13 cellular contexts compared by ENCODE assay signal in the genomic region with DNA sequence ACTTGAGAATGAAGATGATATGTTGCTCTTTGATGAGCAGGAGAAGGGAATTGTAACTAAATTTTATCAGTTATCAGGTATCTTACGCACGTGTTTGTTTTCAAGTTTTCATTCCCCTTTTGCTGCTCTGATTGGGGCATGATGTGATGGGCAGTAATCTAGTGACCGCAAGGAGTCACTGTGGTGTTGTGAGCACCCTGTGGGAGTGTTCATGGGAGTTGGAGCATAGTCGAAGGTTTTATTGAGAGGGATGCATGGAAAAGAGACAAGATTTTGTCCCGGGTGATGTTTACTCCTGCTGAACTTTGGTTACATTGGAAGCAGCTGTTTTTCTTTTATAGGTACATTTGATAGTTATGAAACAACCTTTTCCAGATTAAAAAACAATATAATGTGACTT. TPM values are rescaled to one million over a fixed set of nuclear protein-coding genes. Genes with fewer than 3 reads are reported as not detected.
DNase-seq lines count a peak whose midpoint lies in the region; ATAC-seq and TF ChIP-seq lines count a peak whose summit lies in the region.
"Had no signal": no experiment of that assay in that cellular context is flagged by ENCODE, and none has a peak within 500 bp of the region (broad histone marks: within the 10 kb centered on the region; RNA-seq: fewer than 3 reads in every experiment).

No MANE protein-coding gene starts in this region.

- H3K4me3 ChIP-seq in dorsolateral prefrontal cortex, result peak overlapping the region in 3 of 59 donors; percentile 0 to 38 (median 17)
- H3K4me3 ChIP-seq: Peyer's patch had no signal

- H3K36me3 Mint-ChIP-seq in memory B cell, result peaks cover 15% of the 10 kb centered on the region
- H3K36me3 Mint-ChIP-seq in activated CD8-positive, alpha-beta T cell treated with anti-CD3 and anti-CD28 coated beads for 36 hours (ENCODE audit: low read depth), result peaks cover 35% of the 10 kb centered on the region

- no peaks in the 10 kb centered on the region for H3K9me3 Mint-ChIP-seq in memory B cell
- H3K9me3 Mint-ChIP-seq in activated CD8-positive, alpha-beta T cell treated with anti-CD3 and anti-CD28 coated beads for 36 hours, result peaks cover 4% of the 10 kb centered on the region

- H3K4me1 Mint-ChIP-seq in memory B cell, result peaks cover 13% of the 10 kb centered on the region
- H3K4me1 Mint-ChIP-seq in activated CD8-positive, alpha-beta T cell treated with anti-CD3 and anti-CD28 coated beads for 36 hours (ENCODE audit: low read depth), result peaks cover 24% of the 10 kb centered on the region

- no peak overlapping the region for H3K4me3 Mint-ChIP-seq in memory B cell
- no peak overlapping the region for H3K4me3 Mint-ChIP-seq in activated CD8-positive, alpha-beta T cell treated with anti-CD3 and anti-CD28 coated beads for 36 hours

- H3K27me3 ChIP-seq in dorsolateral prefrontal cortex, result no peaks in the 10 kb centered on the region
- H3K27me3 ChIP-seq: Peyer's patch had no signal

- CTCF ChIA-PET in activated CD8-positive, alpha-beta T cell treated with anti-CD3 and anti-CD28 coated beads for 36 hours (lab: Charles Lee), result no interaction called here

- H3K27me3 Mint-ChIP-seq in memory B cell, result no peaks in the 10 kb centered on the region
- no peaks in the 10 kb centered on the region for H3K27me3 Mint-ChIP-seq in activated CD8-positive, alpha-beta T cell treated with anti-CD3 and anti-CD28 coated beads for 36 hours

- DNase-seq in ACHN (peak; percentile 22), HT-29 (ENCODE audit: low spot score) (peak; percentile 43), dorsolateral prefrontal cortex (no peak), memory B cell (ENCODE audit: low spot score in 2 of 2) (no peak), KBM-7 (no peak), CD1c-positive myeloid dendritic cell (ENCODE audit: extremely low spot score) (no peak)
- DNase-seq in activated CD8-positive, alpha-beta T cell treated with anti-CD3 and anti-CD28 coated beads for 36 hours, result no peak
- DNase-seq: activated CD4-positive, alpha-beta T cell treated with anti-CD3 and anti-CD28 coated beads, Interleukin-2, amount 50 U/mL, for 1 hour; activated effector memory CD4-positive, alpha-beta T cell treated with Interleukin-2 at 50 U/mL for 16 hours; C1 segment of cervical spinal cord; NCI-H345; Peyer's patch had no signal

- peak overlapping the region; percentile 18 for H3K27ac Mint-ChIP-seq in memory B cell
- H3K27ac Mint-ChIP-seq in activated CD8-positive, alpha-beta T cell treated with anti-CD3 and anti-CD28 coated beads for 36 hours, result no peak overlapping the region

- in situ Hi-C loops in ACHN (cut with HindIII; ENCODE audit: low pct_ligation_motif_present, low pct_unique_long_range_greater_than_20kb, low sequenced_read_pairs), result no loop called here
- in situ Hi-C loops in KBM-7 (cut with MboI; ENCODE audit: low pct_unique_long_range_greater_than_20kb, low sequenced_read_pairs), result no loop called here

- peak in 35 of 56 donors; percentile 11 to 56 (median 36) for TF ChIP-seq CTCF in dorsolateral prefrontal cortex (IDR thresholded peaks at IDR 0.05 in 54 of 56, conservative IDR thresholded peaks at IDR 0.05 in 2 of 56; ENCODE audit: low read depth in 1 of 56, partially characterized antibody in 56 of 56)
- TF ChIP-seq CTCF in activated CD8-positive, alpha-beta T cell treated with anti-CD3 and anti-CD28 coated beads for 36 hours (IDR thresholded peaks at IDR 0.05), result no peak

- POLR2A ChIA-PET in activated CD8-positive, alpha-beta T cell treated with anti-CD3 and anti-CD28 coated beads for 36 hours (lab: Charles Lee), result no interaction called here

- intact Hi-C loops in dorsolateral prefrontal cortex (cut with DNase I), result loop anchor here in 1 of 2 donors (2.0 to 5.0 kb wide), 2 partner anchors 15 to 221 kb away; no protein-coding TSS in a partner anchor
- intact Hi-C loops in activated CD8-positive, alpha-beta T cell treated with anti-CD3 and anti-CD28 coated beads for 36 hours (cut with micrococcal nuclease), result no loop called here

- H3K27ac ChIP-seq in dorsolateral prefrontal cortex, result peak overlapping the region in 28 of 59 donors; percentile 3 to 95 (median 39)
- H3K27ac ChIP-seq: Peyer's patch had no signal

- ATAC-seq in memory B cell (ENCODE audit: low read depth), result no peak
- ATAC-seq in activated CD8-positive, alpha-beta T cell treated with anti-CD3 and anti-CD28 coated beads for 36 hours, result no peak
- ATAC-seq in GM19452 (IDR thresholded peaks at IDR 0.05; ENCODE audit: unreplicated experiment), result no peak

RNA-seq across cellular contexts. Expression of gene FAN1, which starts 2.1 kb away (rescaled TPM):
- total RNA-seq in HT-29 (2014; rRNA removed; shearing (Covaris generic)), result 7.3 and 13.7 TPM in 2 replicates
- total RNA-seq in dorsolateral prefrontal cortex, result 10 to 100 TPM; 30.1 to 55.7 (median 39.8) TPM
- 10 to 100 TPM; 12.0 to 15.7 TPM for total RNA-seq in activated CD8-positive, alpha-beta T cell treated with anti-CD3 and anti-CD28 coated beads for 36 hours

Comparison
In these comparisons a context has a peak if more than half of its experiments do, and no peak if none do; other contexts are left out.
1. DNase-seq: peak in ACHN (single experiment) and HT-29 (single experiment); none in dorsolateral prefrontal cortex (0 of 10), memory B cell (0 of 2), KBM-7 (single experiment), activated CD8-positive, alpha-beta T cell treated with anti-CD3 and anti-CD28 coated beads for 36 hours (single experiment) and CD1c-positive myeloid dendritic cell (single experiment).